13 cellular contexts compared by ENCODE assay signal in genomic region chr4:2332201-2332975, GRCh38.
"Had no signal": no experiment of that assay in that cellular context is flagged by ENCODE, and none has a peak within 500 bp of the region (broad histone marks: within the 10 kb centered on the region; RNA-seq: fewer than 3 reads in every experiment).

No MANE protein-coding gene starts in this region.

- H3K4me3 Mint-ChIP-seq: nephron had no signal

- H3K4me3 ChIP-seq: adrenal gland, stomach, thoracic aorta, uterus had no signal

- H3K27me3 ChIP-seq: adrenal gland, stomach, uterus had no signal

- H3K36me3 ChIP-seq: adrenal gland, thoracic aorta, uterus had no signal

- H3K27ac ChIP-seq: adrenal gland, thoracic aorta, uterus had no signal

- H3K4me1 Mint-ChIP-seq: nephron had no signal

- DNase-seq: activated CD4-positive, alpha-beta T cell treated with anti-CD3 and anti-CD28 coated beads, Interleukin-2, amount 50 U/mL, for 1 hour; activated naive CD4-positive, alpha-beta T cell treated with anti-CD3 and anti-CD28 coated beads, Interleukin-2, amount 50 U/mL, for 16 hours; activated T-cell treated with anti-CD3 and anti-CD28 coated beads, Interleukin-2, amount 50 U/mL, for 1 hour; cerebellar nuclear complex; glutamatergic neuron; left colon; stimulated activated CD4-positive, alpha-beta T cell treated with anti-CD3 and anti-CD28 coated beads, Interleukin-4, amount 100 ng/mL, for 24 hours; stomach; T-helper 2 cell; uterus had no signal

- H3K27ac Mint-ChIP-seq: nephron had no signal

- H3K4me1 ChIP-seq: adrenal gland, uterus had no signal
